In the genomic region with DNA sequence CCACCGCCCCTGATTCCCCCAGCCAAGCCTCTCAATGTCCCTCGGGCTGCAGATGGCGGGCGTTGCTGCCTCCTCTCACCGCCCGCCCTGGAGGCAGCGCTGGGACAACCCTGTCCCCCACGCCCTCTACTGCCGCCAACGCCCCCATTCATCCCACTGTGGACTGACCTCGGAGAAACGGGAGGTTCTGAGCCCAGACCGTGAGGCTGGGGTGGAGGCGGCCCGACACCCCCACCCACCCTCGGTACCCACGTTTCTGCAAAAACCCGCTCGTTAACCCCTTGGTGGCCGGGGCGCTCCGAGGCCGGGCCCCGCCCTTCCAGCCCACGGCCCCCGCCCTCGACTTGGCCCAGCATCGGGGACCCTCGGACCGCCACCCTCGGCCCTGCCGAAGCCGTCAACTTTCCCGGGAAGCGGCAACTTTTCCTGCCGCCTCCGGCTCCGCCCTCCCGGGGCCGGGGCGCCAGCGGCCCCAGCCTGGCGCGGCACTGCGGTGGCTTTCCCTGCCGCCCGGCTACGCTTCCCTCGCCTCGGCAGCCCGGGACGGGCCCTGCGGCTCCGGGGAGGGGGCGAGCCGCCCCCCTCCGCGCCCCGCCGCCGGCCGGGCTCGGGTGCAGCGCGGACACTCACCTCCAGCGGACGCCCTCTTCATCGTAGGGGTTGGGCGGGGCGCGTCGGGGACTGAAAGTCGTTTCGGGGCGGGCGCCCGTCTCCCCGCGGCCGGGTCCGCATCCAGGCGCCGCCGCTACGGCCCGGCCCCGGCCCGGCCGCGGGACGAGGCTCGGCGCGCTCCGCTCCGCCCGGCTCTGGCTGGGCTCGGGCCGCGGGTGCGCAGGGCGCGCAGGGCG, we compare ENCODE assay signal across 8 cellular contexts. TPM values are rescaled to one million over a fixed set of nuclear protein-coding genes. Genes with fewer than 3 reads are reported as not detected.
DNase-seq lines count a peak whose midpoint lies in the region; ATAC-seq and TF ChIP-seq lines count a peak whose summit lies in the region.

No MANE protein-coding gene starts in this region.

- POLR2A ChIA-PET in BJ (lab: Charles Lee) (no interaction called here), IMR-90 (lab: Charles Lee; ENCODE audit: unreplicated experiment) (no interaction called here)

- 2% methylated on average over 31 of the region's 104 CpGs; no CpG with 5 or more reads in 1 of the 2 experiments for WGBS in IMR-90 (ENCODE audit: extremely low coverage in 2 of 2, insufficient read length in 1 of 2), 2 experiments

- peak overlapping the region; percentile 72 for H2AFZ ChIP-seq in IMR-90 (replicated peaks; ENCODE audit: low read length, poor library complexity)

- H2BK20ac ChIP-seq in IMR-90 (ENCODE audit: low read depth, low read length) = no peak overlapping the region

- H4K20me1 ChIP-seq in IMR-90 (ENCODE audit: insufficient read depth, low read length) = no peaks in the 10 kb centered on the region; the same call in none of the 2 replicates

- no peaks in the 10 kb centered on the region for H3K9me1 ChIP-seq in IMR-90 (ENCODE audit: insufficient read depth, low read length)

- no peaks in the 10 kb centered on the region for H3K4me1 ChIP-seq in IMR-90 (ENCODE audit: control insufficient read depth, insufficient read depth, low read length)

- no peak overlapping the region for H4K5ac ChIP-seq in IMR-90 (ENCODE audit: low read depth, low read length)

- no TSS peak for BruUV-seq in IMR-90 (replicated peaks; lab: Mats Ljungman, UMichigan)

- no peak overlapping the region for H3K27ac Mint-ChIP-seq in dendritic cell treated with granulocyte-macrophage colony-stimulating factor and Interleukin-4, amounts not matched to agents 40 ng/mL and 50 ng/mL, for 4 days
- H3K27ac Mint-ChIP-seq in nephron progenitor cell = no peak overlapping the region

- CTCF ChIA-PET in BJ (lab: Yijun Ruan, JAX) = no interaction called here
- CTCF ChIA-PET in IMR-90 (lab: Yijun Ruan, JAX) = no interaction called here

- no peaks in the 10 kb centered on the region for H3K36me3 Mint-ChIP-seq in dendritic cell treated with granulocyte-macrophage colony-stimulating factor and Interleukin-4, amounts not matched to agents 40 ng/mL and 50 ng/mL, for 4 days (ENCODE audit: low read depth)
- H3K36me3 Mint-ChIP-seq in nephron progenitor cell (ENCODE audit: low read depth) = no peaks in the 10 kb centered on the region

- H2BK15ac ChIP-seq in IMR-90 (ENCODE audit: low read depth, low read length) = no peak overlapping the region

- peaks cover 36% of the 10 kb centered on the region for H3K27me3 Mint-ChIP-seq in dendritic cell treated with granulocyte-macrophage colony-stimulating factor and Interleukin-4, amounts not matched to agents 40 ng/mL and 50 ng/mL, for 4 days
- peaks cover 11% of the 10 kb centered on the region for H3K27me3 Mint-ChIP-seq in nephron progenitor cell (ENCODE audit: low read depth, poor library complexity)

- no peak overlapping the region for H2BK120ac ChIP-seq in IMR-90 (ENCODE audit: low read depth, low read length)

- no peak overlapping the region for H4K91ac ChIP-seq in IMR-90 (ENCODE audit: insufficient read depth, low read depth, low read length)

- no peak overlapping the region for H3K27ac ChIP-seq in IMR-90 (ENCODE audit: insufficient read depth, low read length)
- H3K27ac ChIP-seq in substantia nigra (ENCODE audit: low read depth, low read length, poor library complexity, severe bottlenecking) = no peak overlapping the region

- peak overlapping the region; percentile 41 for H3K4me3 Mint-ChIP-seq in dendritic cell treated with granulocyte-macrophage colony-stimulating factor and Interleukin-4, amounts not matched to agents 40 ng/mL and 50 ng/mL, for 4 days
- peak overlapping the region; percentile 52 for H3K4me3 Mint-ChIP-seq in nephron progenitor cell

- no peaks in the 10 kb centered on the region for H3K9me3 Mint-ChIP-seq in dendritic cell treated with granulocyte-macrophage colony-stimulating factor and Interleukin-4, amounts not matched to agents 40 ng/mL and 50 ng/mL, for 4 days
- H3K9me3 Mint-ChIP-seq in nephron progenitor cell = no peaks in the 10 kb centered on the region

- TF ChIP-seq RAD21 in IMR-90 (IDR thresholded peaks at IDR 0.05; ENCODE audit: low read length) = no peak

- H3K4me2 ChIP-seq in IMR-90 (ENCODE audit: low read depth, low read length) = peak overlapping the region; percentile 39

- no peak overlapping the region for H4K8ac ChIP-seq in IMR-90 (ENCODE audit: low read depth in 2 of 2, low read length in 2 of 2)

- peaks cover 18% of the 10 kb centered on the region for H3K4me1 Mint-ChIP-seq in dendritic cell treated with granulocyte-macrophage colony-stimulating factor and Interleukin-4, amounts not matched to agents 40 ng/mL and 50 ng/mL, for 4 days (ENCODE audit: low read depth)
- H3K4me1 Mint-ChIP-seq in nephron progenitor cell = peaks cover 19% of the 10 kb centered on the region

- intact Hi-C loops in IMR-90 (cut with micrococcal nuclease) = loop anchor here (2.0 to 5.0 kb wide), 2 partner anchors 90 to 111 kb away; no protein-coding TSS in a partner anchor
- intact Hi-C loops in dendritic cell treated with granulocyte-macrophage colony-stimulating factor and Interleukin-4, amounts not matched to agents 40 ng/mL and 50 ng/mL, for 4 days (cut with micrococcal nuclease) = no loop called here

- H3K23ac ChIP-seq in IMR-90 (ENCODE audit: low read depth, low read length) = no peak overlapping the region

- H3K56ac ChIP-seq in IMR-90 (ENCODE audit: extremely low read depth, insufficient read depth, low read length) = no peak overlapping the region

- H2AK5ac ChIP-seq in IMR-90 (ENCODE audit: low read depth, low read length) = no peak overlapping the region

- in situ Hi-C loops in IMR-90 (cut with MboI; ENCODE audit: low sequenced_read_pairs) (no loop called here), KBM-7 (cut with MboI; ENCODE audit: low pct_unique_long_range_greater_than_20kb, low sequenced_read_pairs) (no loop called here)

- no peak overlapping the region for H3K18ac ChIP-seq in IMR-90 (ENCODE audit: low read depth, low read length)

- no peaks in the 10 kb centered on the region for H3K9me3 ChIP-seq in IMR-90 (ENCODE audit: control insufficient read depth, insufficient read depth, low read length)

- no peak overlapping the region for H3K4ac ChIP-seq in IMR-90 (ENCODE audit: low read depth, low read length)

- no peaks in the 10 kb centered on the region for H3K36me3 ChIP-seq in BJ (ENCODE audit: control insufficient read depth, insufficient read depth, low read length)
- no peaks in the 10 kb centered on the region for H3K36me3 ChIP-seq in IMR-90 (ENCODE audit: control insufficient read depth, insufficient read depth, low read length)

- TF ChIP-seq CTCF in BJ (IDR thresholded peaks at IDR 0.05; ENCODE audit: insufficient read depth, low read depth, low read length) (no peak), IMR-90 (conservative IDR thresholded peaks at IDR 0.05; ENCODE audit: low read depth, low read length) (no peak), nephron progenitor cell (IDR thresholded peaks at IDR 0.05) (no peak)

- H3K79me1 ChIP-seq in IMR-90 (ENCODE audit: low read depth in 1 of 2, low read length in 2 of 2) = no peaks in the 10 kb centered on the region

- ATAC-seq in IMR-90 (ENCODE audit: low read depth) = no peak

- no peak for DNase-seq in BJ (ENCODE audit: low read depth)
- DNase-seq in IMR-90 = no peak
- peak; percentile 46 for DNase-seq in nephron progenitor cell
- DNase-seq in KBM-7 = no peak
- DNase-seq in substantia nigra (lab: John Stamatoyannopoulos, UW) = no peak
- DNase-seq in D341Med (ENCODE audit: low spot score) = no peak
- DNase-seq in T1000 (lab: John Stamatoyannopoulos, UW) = no peak

- no peak for TF ChIP-seq POLR2A in IMR-90 (IDR thresholded peaks at IDR 0.05; ENCODE audit: low read depth, low read length)

- dilution Hi-C loops in IMR-90 (cut with HindIII; ENCODE audit: low sequenced_read_pairs, unreplicated experiment) = no loop called here

- H2AK9ac ChIP-seq in IMR-90 (replicated peaks; ENCODE audit: low read depth, low read length, poor library complexity) = no peak overlapping the region

- no peak overlapping the region for H3K9ac ChIP-seq in IMR-90 (ENCODE audit: low read depth, low read length)

- H3K4me3 ChIP-seq in BJ (ENCODE audit: low read depth, low read length) = peak overlapping the region; percentile 23
- H3K4me3 ChIP-seq in IMR-90 (ENCODE audit: insufficient read depth, low read depth, low read length) = peak overlapping the region; percentile 20

- H3K27me3 ChIP-seq in BJ (ENCODE audit: control insufficient read depth, insufficient read depth, low read length) = 0 out of 2 replicates have a peak, but pooled peaks cover 2% of the 10 kb centered on the region
- H3K27me3 ChIP-seq in IMR-90 (ENCODE audit: control insufficient read depth, insufficient read depth, low read length) = peaks cover 27% of the 10 kb centered on the region

- H2BK5ac ChIP-seq in IMR-90 (ENCODE audit: low read depth, low read length, poor library complexity, severe bottlenecking) = no peak overlapping the region

- H3K14ac ChIP-seq in IMR-90 (replicated peaks; ENCODE audit: low read depth, low read length) = no peak overlapping the region

TF ChIP-seq in IMR-90, 13 proteins besides CTCF, POLR2A, EP300 and RAD21 (continues in another document):
- TF ChIP-seq SMC3 (IDR thresholded peaks at IDR 0.05; ENCODE audit: low read depth, low read length) (no peak), RFX5 (IDR thresholded peaks at IDR 0.05; ENCODE audit: low read depth, low read length) (no peak), CHD1 (IDR thresholded peaks at IDR 0.05; ENCODE audit: low read depth, low read length) (no peak), RCOR1 (IDR thresholded peaks at IDR 0.05; ENCODE audit: insufficient replicate concordance, low read length) (no peak), MXI1 (IDR thresholded peaks at IDR 0.05; ENCODE audit: borderline replicate concordance, low read depth, low read length) (no peak), CEBPB (IDR thresholded peaks at IDR 0.05; ENCODE audit: low read depth, low read length) (no peak), BHLHE40 (IDR thresholded peaks at IDR 0.05; ENCODE audit: low read depth, low read length) (no peak), FOS (IDR thresholded peaks at IDR 0.05; ENCODE audit: low read depth, low read length) (no peak), MAFK (IDR thresholded peaks at IDR 0.05; ENCODE audit: low read depth, low read length) (no peak)

RNA-seq across cellular contexts. Expression of gene RTN4R, which starts 0.5 kb away (rescaled TPM):
- polyA plus RNA-seq in BJ (2011; rRNA removed) (0.40 and 0.77 TPM in 2 replicates), IMR-90 (2012; rRNA removed) (0.94 and 1.2 TPM in 2 replicates)
- polyA minus RNA-seq in BJ (2011; rRNA and poly(A)+ RNA removed) = 0.28 and 0.41 TPM in 2 replicates
- 0.18 and 0.28 TPM in 2 replicates for total RNA-seq in IMR-90 (2012; rRNA removed)
- polyA plus RNA-seq in IMR-90 (2012; cell fraction: cytosol; rRNA removed) = 0.74 and 1.8 TPM in 2 replicates
- 0.83 and 1.5 TPM in 2 replicates for polyA plus RNA-seq in IMR-90 (2012; cell fraction: nucleus; rRNA removed; ENCODE audit: low replicate concordance)

RNA-seq across cellular contexts. Expression of gene DGCR6L, which starts 52.2 kb away (rescaled TPM):
- polyA plus RNA-seq in BJ (2011; rRNA removed) = 38.9 and 65.8 TPM in 2 replicates
- polyA minus RNA-seq in BJ (2011; rRNA and poly(A)+ RNA removed) = 19.9 and 21.3 TPM in 2 replicates
- total RNA-seq in IMR-90 (2012; rRNA removed) = 65.4 and 68.6 TPM in 2 replicates
- 80.4 and 95.2 TPM in 2 replicates for polyA plus RNA-seq in IMR-90 (2012; rRNA removed)
- polyA plus RNA-seq in IMR-90 (2012; cell fraction: cytosol; rRNA removed) = 119 and 128 TPM in 2 replicates
- 30.9 and 64.5 TPM in 2 replicates for polyA plus RNA-seq in IMR-90 (2012; cell fraction: nucleus; rRNA removed; ENCODE audit: low replicate concordance)
